In genomic region chr5:180583738-180584137, GRCh38 we compare ENCODE assay signal across 35 cellular contexts. TPM values are rescaled to one million over a fixed set of nuclear protein-coding genes. Genes with fewer than 3 reads are reported as not detected.
"Had no signal": no experiment of that assay in that cellular context is flagged by ENCODE, and none has a peak within 500 bp of the region (broad histone marks: within the 10 kb centered on the region; RNA-seq: fewer than 3 reads in every experiment).

No MANE protein-coding gene starts in this region.

- H3K36me3 ChIP-seq: left lung, lower lobe of right lung, pancreas, prostate gland, sigmoid colon, tibial nerve, uterus had no signal

- H3K9me3 Mint-ChIP-seq: immature natural killer cell; stimulated activated memory B cell treated with anti-CD40 and anti-IgM and Interleukin-4, amounts not matched to agents 10 μg/mL and 1 μg/mL and 100 μg/mL, for 72 hours; stimulated activated naive CD8-positive, alpha-beta T cell treated with anti-CD3 and anti-CD28 coated beads, Interleukin-15, amount 100 ng/mL, for 72 hours had no signal

- FAIRE-seq: islet of Langerhans, pancreas, small intestine had no signal

- H3K36me3 Mint-ChIP-seq: immature natural killer cell; stimulated activated memory B cell treated with anti-CD40 and anti-IgM and Interleukin-4, amounts not matched to agents 10 μg/mL and 1 μg/mL and 100 μg/mL, for 72 hours; type B pancreatic cell had no signal

- H3K4me3 Mint-ChIP-seq: immature natural killer cell; naive thymus-derived CD8-positive, alpha-beta T cell; nephron; neural crest cell; stimulated activated memory B cell treated with anti-CD40 and anti-IgM and Interleukin-4, amounts not matched to agents 10 μg/mL and 1 μg/mL and 100 μg/mL, for 72 hours; stimulated activated naive CD8-positive, alpha-beta T cell treated with anti-CD3 and anti-CD28 coated beads, Interleukin-15, amount 100 ng/mL, for 72 hours; type B pancreatic cell had no signal

- ATAC-seq: left colon; left lung; lower lobe of right lung; naive thymus-derived CD8-positive, alpha-beta T cell; pancreas; right cardiac atrium; stimulated activated memory B cell treated with anti-CD40 and anti-IgM and Interleukin-4, amounts not matched to agents 10 μg/mL and 1 μg/mL and 100 μg/mL, for 72 hours; stimulated activated naive CD8-positive, alpha-beta T cell treated with anti-CD3 and anti-CD28 coated beads, Interleukin-15, amount 100 ng/mL, for 72 hours had no signal

- H3K9me3 ChIP-seq: left lung, lower lobe of right lung, pancreas, prostate gland, sigmoid colon, uterus had no signal

- H3K4me3 ChIP-seq: left lung, lower lobe of right lung, pancreas, prostate gland, sigmoid colon, spleen, tibial nerve, uterus had no signal

- H3K27ac ChIP-seq: left lung, lower lobe of right lung, pancreas, prostate gland, sigmoid colon, spleen, tibial nerve, uterus had no signal

- DNase-seq: hypothalamus; immature natural killer cell; kidney; left colon; left lung; lower lobe of right lung; mammary epithelial cell; mesenchymal stem cell; naive thymus-derived CD8-positive, alpha-beta T cell; nucleus accumbens; pancreas; posterior cingulate gyrus; retina; right cardiac atrium; sigmoid colon; small intestine; spleen; stimulated activated CD4-positive, alpha-beta T cell treated with anti-CD3 and anti-CD28 coated beads, Interleukin-1b, Interleukin-23, amount 100 ng/mL, for 48 hours; stimulated activated CD4-positive, alpha-beta T cell treated with anti-CD3 and anti-CD28 coated beads, Interleukin-2, amount 100 ng/mL, for 48 hours; stimulated activated CD4-positive, alpha-beta T cell treated with anti-CD3 and anti-CD28 coated beads, Interleukin-4, amount 100 ng/mL, for 4 hours; stimulated activated CD8-positive, alpha-beta memory T cell treated with anti-CD3 and anti-CD28 coated beads, Interleukin-4, amount 100 ng/mL, for 48 hours; stimulated activated naive CD4-positive, alpha-beta T cell treated with Interleukin-2 at 50 U/mL for 16 hours; stimulated activated naive CD8-positive, alpha-beta T cell treated with anti-CD3 and anti-CD28 coated beads, Interleukin-15, amount 100 ng/mL, for 72 hours; substantia nigra; uterus had no signal

- H3K4me1 ChIP-seq: left lung, lower lobe of right lung, pancreas, prostate gland, sigmoid colon, spleen, tibial nerve, uterus had no signal

- H3K27ac Mint-ChIP-seq: immature natural killer cell; naive thymus-derived CD8-positive, alpha-beta T cell; nephron; stimulated activated memory B cell treated with anti-CD40 and anti-IgM and Interleukin-4, amounts not matched to agents 10 μg/mL and 1 μg/mL and 100 μg/mL, for 72 hours; type B pancreatic cell had no signal

- H3K4me1 Mint-ChIP-seq: immature natural killer cell; naive thymus-derived CD8-positive, alpha-beta T cell; nephron; neural crest cell; stimulated activated memory B cell treated with anti-CD40 and anti-IgM and Interleukin-4, amounts not matched to agents 10 μg/mL and 1 μg/mL and 100 μg/mL, for 72 hours; stimulated activated naive CD8-positive, alpha-beta T cell treated with anti-CD3 and anti-CD28 coated beads, Interleukin-15, amount 100 ng/mL, for 72 hours had no signal

- H3K27me3 ChIP-seq: pancreas, uterus had no signal

RNA-seq across cellular contexts. Expression of gene SCGB3A1, which starts 7.6 kb away (rescaled TPM):
- total RNA-seq: left colon, liver, mammary epithelial cell, neural crest cell, osteoblast, right cardiac atrium, sigmoid colon, temporal lobe, tibial nerve had no signal
- polyA plus RNA-seq: mammary epithelial cell; naive thymus-derived CD8-positive, alpha-beta T cell; right cardiac atrium had no signal
